In genomic region chr9:5264219-5264595, GRCh38 we compare ENCODE assay signal across 39 cellular contexts. TPM values are rescaled to one million over a fixed set of nuclear protein-coding genes. Genes with fewer than 3 reads are reported as not detected.
DNase-seq lines count a peak whose midpoint lies in the region; ATAC-seq, FAIRE-seq and TF ChIP-seq lines count a peak whose summit lies in the region.
"Had no signal": no experiment of that assay in that cellular context is flagged by ENCODE, and none has a peak within 500 bp of the region (broad histone marks: within the 10 kb centered on the region; RNA-seq: fewer than 3 reads in every experiment).

No MANE protein-coding gene starts in this region.

- TF ChIP-seq RAD21 in A549 (conservative IDR thresholded peaks at IDR 0.05 in 1 of 2, IDR thresholded peaks at IDR 0.05 in 1 of 2), result no peak

- 0 out of 3 replicates have a peak overlapping the region, but pooled peaks have one; percentile 19 for H3K4me2 ChIP-seq in A549
- H3K4me2 ChIP-seq: hepatocyte had no signal

- no peak for TF ChIP-seq EP300 in A549 (IDR thresholded peaks at IDR 0.05)

- POLR2A ChIA-PET in A549 (lab: Yijun Ruan, JAX), result interaction anchor here (0.9 kb wide), 1 partner anchor 33 kb away, joined by 3 read pairs; the partner anchor contains the start of gene INSL4

- no peaks in the 10 kb centered on the region for H3K36me3 Mint-ChIP-seq in T-helper 17 cell (ENCODE audit: low read depth)
- H3K36me3 Mint-ChIP-seq: activated naive CD8-positive, alpha-beta T cell treated with anti-CD3 and anti-CD28 coated beads for 36 hours; natural killer cell had no signal

- H3K9ac ChIP-seq in kidney (ENCODE audit: low read length in 2 of 2), result no peak overlapping the region
- H3K9ac ChIP-seq: GM23248 had no signal

- no peak for FAIRE-seq in A549 (lab: Jason Lieb, UNC)
- FAIRE-seq in kidney (lab: Jason Lieb, UNC), result no peak
- FAIRE-seq: GM12892 had no signal

- CTCF ChIA-PET in A549 (lab: Yijun Ruan, JAX), result interaction anchor here (0.7 to 1.9 kb wide), 12 partner anchors 10 to 502 kb away, joined by 3 to 24 read pairs (median 4); partner anchors contain the start of gene INSL6

- DNase-seq in A549 (ENCODE audit: low read depth in 1 of 2, low spot score in 1 of 2), result no peak
- DNase-seq in T-helper 17 cell, result no peak
- no peak for DNase-seq in kidney
- DNase-seq in NCI-H1417 treated with DMSO at 0.1 percent for 48 hours (lab: John Stamatoyannopoulos, UW), result no peak
- no peak for DNase-seq in NCI-H446 treated with DMSO at 0.1 percent for 48 hours (lab: John Stamatoyannopoulos, UW)
- DNase-seq in AG08395 (ENCODE audit: low spot score), result no peak
- DNase-seq: activated CD4-positive, alpha-beta T cell treated with anti-CD3 and anti-CD28 coated beads, Interleukin-2, amount 10 ng/mL, durations not matched to agents 7 days and 5 days; activated gamma-delta T cell; activated naive CD8-positive, alpha-beta T cell treated with anti-CD3 and anti-CD28 coated beads for 36 hours; activated T-cell treated with anti-CD3 and anti-CD28 coated beads, Interleukin-2, amount 50 U/mL, for 24 hours; anterior cingulate cortex; BE2C; effector CD4-positive, alpha-beta T cell; IMR-90; lower lobe of right lung; natural killer cell; nucleus accumbens; psoas muscle; stimulated activated CD4-positive, alpha-beta T cell treated with anti-CD3 and anti-CD28 coated beads, Interleukin-12 subunit alpha, Interleukin-12 subunit beta, amount 100 ng/mL, for 4 hours; stimulated activated CD4-positive, alpha-beta T cell treated with anti-CD3 and anti-CD28 coated beads, Interleukin-2, amount 100 ng/mL, for 48 hours; stomach; thyroid gland had no signal

- H3K27me3 Mint-ChIP-seq in T-helper 17 cell, result no peaks in the 10 kb centered on the region
- H3K27me3 Mint-ChIP-seq: activated CD4-positive, alpha-beta T cell treated with anti-CD3 and anti-CD28 coated beads, Interleukin-2, amount 10 ng/mL, durations not matched to agents 7 days and 5 days; activated naive CD8-positive, alpha-beta T cell treated with anti-CD3 and anti-CD28 coated beads for 36 hours; activated T-cell treated with anti-CD3 and anti-CD28 coated beads, Interleukin-2, amount 50 U/mL, for 24 hours had no signal

- no peaks in the 10 kb centered on the region for H3K36me3 ChIP-seq in kidney (ENCODE audit: control insufficient read depth in 1 of 2, insufficient read depth in 2 of 2, low read length in 2 of 2)
- H3K36me3 ChIP-seq: BE2C, breast epithelium, gastroesophageal sphincter, lower lobe of right lung, SJSA1, stomach, thyroid gland, vagina had no signal

- TF ChIP-seq CTCF in A549 (IDR thresholded peaks at IDR 0.05), result no peak
- TF ChIP-seq CTCF in kidney (IDR thresholded peaks at IDR 0.05; ENCODE audit: borderline replicate concordance, extremely low read depth, insufficient read depth), result no peak

- H3K4me3 Mint-ChIP-seq in T-helper 17 cell, result peak overlapping the region; percentile 46
- H3K4me3 Mint-ChIP-seq: activated CD4-positive, alpha-beta T cell treated with anti-CD3 and anti-CD28 coated beads, Interleukin-2, amount 10 ng/mL, durations not matched to agents 7 days and 5 days; activated naive CD8-positive, alpha-beta T cell treated with anti-CD3 and anti-CD28 coated beads for 36 hours; activated T-cell treated with anti-CD3 and anti-CD28 coated beads, Interleukin-2, amount 50 U/mL, for 24 hours; natural killer cell; WTC11 had no signal

- H3K9me3 ChIP-seq in A549 (no peaks in the 10 kb centered on the region), T-helper 17 cell (ENCODE audit: control insufficient read depth, low read length, poor library complexity, severe bottlenecking) (no peaks in the 10 kb centered on the region), kidney (ENCODE audit: control insufficient read depth in 1 of 2, low read length in 2 of 2) (no peaks in the 10 kb centered on the region)
- H3K9me3 ChIP-seq: BE2C, breast epithelium, gastroesophageal sphincter, lower lobe of right lung, psoas muscle, SJSA1, thyroid gland, vagina had no signal

- H3K4me1 Mint-ChIP-seq in T-helper 17 cell, result peaks cover 8% of the 10 kb centered on the region

- intact Hi-C loops in kidney (cut with DNase I), result no loop called here

- no peak overlapping the region for H3K27ac ChIP-seq in A549
- no peak overlapping the region for H3K27ac ChIP-seq in kidney (ENCODE audit: low read depth in 2 of 2, low read length in 2 of 2)
- H3K27ac ChIP-seq: breast epithelium, gastroesophageal sphincter, GM23248, hepatocyte, lower lobe of right lung, psoas muscle, SJSA1, stomach, thyroid gland, vagina had no signal

- H3K27ac Mint-ChIP-seq in T-helper 17 cell, result no peak overlapping the region
- H3K27ac Mint-ChIP-seq: activated CD4-positive, alpha-beta T cell treated with anti-CD3 and anti-CD28 coated beads, Interleukin-2, amount 10 ng/mL, durations not matched to agents 7 days and 5 days; activated naive CD8-positive, alpha-beta T cell treated with anti-CD3 and anti-CD28 coated beads for 36 hours; activated T-cell treated with anti-CD3 and anti-CD28 coated beads, Interleukin-2, amount 50 U/mL, for 24 hours; natural killer cell; WTC11 had no signal

- ATAC-seq in A549, result no peak
- peak; percentile 35 for ATAC-seq in GM18909 (IDR thresholded peaks at IDR 0.05; ENCODE audit: poor library complexity, unreplicated experiment)
- peak; percentile 37 for ATAC-seq in HG02678 (IDR thresholded peaks at IDR 0.05; ENCODE audit: unreplicated experiment)
- no peak for ATAC-seq in T-helper 17 cell
- ATAC-seq: gastroesophageal sphincter, natural killer cell, psoas muscle, sciatic nerve had no signal

- no peak for TF ChIP-seq POLR2A in A549 (IDR thresholded peaks at IDR 0.05; ENCODE audit: low read length)

- H3K4me3 ChIP-seq in A549, result no peak overlapping the region
- H3K4me3 ChIP-seq in kidney (ENCODE audit: low read length in 2 of 2), result no peak overlapping the region
- H3K4me3 ChIP-seq: breast epithelium, gastroesophageal sphincter, GM23248, hepatocyte, lower lobe of right lung, psoas muscle, SJSA1, stomach, thyroid gland, vagina had no signal

- H3K4me1 ChIP-seq in A549 (peaks cover 9% of the 10 kb centered on the region; the same call in 2 of the 3 replicates), kidney (ENCODE audit: control insufficient read depth in 1 of 2, insufficient read depth in 1 of 2, low read depth in 1 of 2, low read length in 2 of 2) (no peaks in the 10 kb centered on the region)
- H3K4me1 ChIP-seq: BE2C, breast epithelium, gastroesophageal sphincter, lower lobe of right lung, psoas muscle, stomach, thyroid gland, vagina had no signal

TF ChIP-seq in A549, 52 proteins besides CTCF, POLR2A, EP300 and RAD21:
- no peak for TF ChIP-seq HES2 (IDR thresholded peaks at IDR 0.05)
- TF ChIP-seq MAZ (IDR thresholded peaks at IDR 0.05; ENCODE audit: borderline replicate concordance, low read depth, low read length), result no peak
- no peak for TF ChIP-seq ESRRA (IDR thresholded peaks at IDR 0.05; ENCODE audit: borderline replicate concordance, low read length)
- no peak for TF ChIP-seq FOSL2 (IDR thresholded peaks at IDR 0.05)
- no peak for TF ChIP-seq FOSL2 (CRISPR knock-in tag; IDR thresholded peaks at IDR 0.05)
- TF ChIP-seq KDM1A (IDR thresholded peaks at IDR 0.05; ENCODE audit: low read depth), result no peak
- TF ChIP-seq ZNF302 (CRISPR knock-in tag; IDR thresholded peaks at IDR 0.05), result no peak
- no peak for TF ChIP-seq JUNB (IDR thresholded peaks at IDR 0.05)
- TF ChIP-seq CBX8 (IDR thresholded peaks at IDR 0.05), result no peak
- no peak for TF ChIP-seq MYC (IDR thresholded peaks at IDR 0.05; ENCODE audit: borderline replicate concordance, low read length)
- TF ChIP-seq TFCP2L1 (CRISPR knock-in tag; IDR thresholded peaks at IDR 0.05), result no peak
- TF ChIP-seq PBX3 (IDR thresholded peaks at IDR 0.05), result no peak

RNA-seq across cellular contexts. Expression of gene INSL4, which starts 33.0 kb away (rescaled TPM):
- polyA plus RNA-seq in A549 (2011; rRNA removed) (54.0 and 77.5 TPM in 2 replicates), A549 (2017; fragmentation: RNase III; extraction: RNeasy Plus Mini Kit Qiagen cat#74134 plus additional on column Dnase treatment) (8.6 to 12.1 TPM (median 11.5 TPM) in 3 replicates), kidney (ENCODE audit: insufficient read depth, low read depth, low replicate concordance) (not detected)
- 11.3 and 12.9 TPM in 2 replicates for polyA plus RNA-seq in A549 (2012; cell fraction: cytosol; rRNA removed)
- polyA plus RNA-seq in A549 (2012; cell fraction: nucleus; rRNA removed), result 7.0 and 9.8 TPM in 2 replicates
- polyA minus RNA-seq in A549 (2011; rRNA and poly(A)+ RNA removed), result 16.8 and 18.1 TPM in 2 replicates
- total RNA-seq in T-helper 17 cell (under 1 TPM in 1 of 2 donors, not detected in 1; 0.16 TPM), kidney (not detected)
- total RNA-seq: A673; activated CD4-positive, alpha-beta T cell treated with anti-CD3 and anti-CD28 coated beads, Interleukin-2, amount 10 ng/mL, durations not matched to agents 7 days and 5 days; activated CD8-positive, alpha-beta memory T cell treated with anti-CD3 and anti-CD28 coated beads for 36 hours; activated naive CD8-positive, alpha-beta T cell treated with anti-CD3 and anti-CD28 coated beads for 36 hours; breast epithelium; fibroblast of lung; gastroesophageal sphincter; GM23248; IMR-90; LHCN-M2; lower lobe of right lung; mononuclear cell; natural killer cell; psoas muscle; RPMI7951; sciatic nerve; SJSA1; stomach; thyroid gland; vagina; WTC11 had no signal
- polyA plus RNA-seq: fibroblast of lung, GM23248, stomach had no signal

RNA-seq across cellular contexts. Expression of gene RLN2, which starts 40.3 kb away (rescaled TPM):
- polyA plus RNA-seq in A549 (2011; rRNA removed), result 1.3 and 1.5 TPM in 2 replicates
- polyA plus RNA-seq in A549 (2012; cell fraction: cytosol; rRNA removed), result 0.14 and 0.19 TPM in 2 replicates
- polyA plus RNA-seq in A549 (2012; cell fraction: nucleus; rRNA removed), result 0.06 TPM in 1 of 2 replicates, not detected in the other
- 0.34 to 0.66 TPM (median 0.38 TPM) in 3 replicates for polyA plus RNA-seq in A549 (2017; fragmentation: RNase III; extraction: RNeasy Plus Mini Kit Qiagen cat#74134 plus additional on column Dnase treatment)
- polyA minus RNA-seq in A549 (2011; rRNA and poly(A)+ RNA removed), result not detected in 2 replicates
- total RNA-seq in T-helper 17 cell, result 1 to 10 TPM; 1.3 to 1.8 TPM
- 1.1 TPM for total RNA-seq in kidney
- 3.5 TPM for polyA plus RNA-seq in kidney (ENCODE audit: insufficient read depth, low read depth, low replicate concordance)
- total RNA-seq: A673, fibroblast of lung, gastroesophageal sphincter, GM23248, IMR-90, LHCN-M2, psoas muscle, sciatic nerve, SJSA1, thyroid gland, vagina had no signal
- polyA plus RNA-seq: fibroblast of lung, GM23248, IMR-90 had no signal

Comparison
In these comparisons a context has a peak if more than half of its experiments do, and no peak if none do; other contexts are left out.
1. ATAC-seq: peak in GM18909 (single experiment) and HG02678 (single experiment); none in A549 (0 of 2) and T-helper 17 cell (single experiment).